Comparison of ENCODE assay signal across 35 cellular contexts in the genomic region with DNA sequence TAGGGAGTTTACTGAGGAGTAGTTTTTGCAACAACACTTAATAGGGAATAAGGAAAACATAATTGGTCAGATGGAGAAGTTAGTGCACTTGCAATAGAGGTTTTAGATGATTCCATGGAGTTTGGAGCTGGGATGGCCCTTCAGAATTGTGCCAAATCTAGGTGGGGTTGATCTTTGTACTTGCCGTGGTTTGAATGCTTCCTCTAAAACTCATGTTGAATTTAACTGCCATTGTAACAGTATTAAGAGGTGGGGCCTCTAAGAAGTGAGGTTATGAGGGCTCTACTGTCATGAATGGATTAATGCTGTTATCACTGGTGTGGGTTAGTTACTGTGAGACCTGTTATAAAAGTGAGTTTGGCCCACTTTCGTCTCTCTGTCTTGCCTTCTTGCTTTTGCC.
"Had no signal": no experiment of that assay in that cellular context is flagged by ENCODE, and none has a peak within 500 bp of the region (broad histone marks: within the 10 kb centered on the region; RNA-seq: fewer than 3 reads in every experiment).

No MANE protein-coding gene starts in this region.

- H3K27me3 ChIP-seq: adrenal gland, ascending aorta, body of pancreas, brain microvascular endothelial cell, breast epithelium, cardiac muscle cell had no signal

- DNase-seq: activated effector memory CD4-positive, alpha-beta T cell treated with anti-CD3 and anti-CD28 coated beads, Interleukin-2, amount 50 U/mL, for 16 hours; activated effector memory CD4-positive, alpha-beta T cell treated with Interleukin-2 at 50 U/mL for 16 hours; activated gamma-delta T cell; activated gamma-delta T cell treated with Interleukin-2 at 50 U/mL for 16 hours; activated naive CD4-positive, alpha-beta T cell; activated naive CD4-positive, alpha-beta T cell treated with anti-CD3 and anti-CD28 coated beads for 36 hours; activated naive CD4-positive, alpha-beta T cell treated with anti-CD3 and anti-CD28 coated beads, Interleukin-2, amount 10 ng/mL, durations not matched to agents 7 days and 5 days; activated naive CD4-positive, alpha-beta T cell treated with anti-CD3 and anti-CD28 coated beads, Interleukin-2, amount 50 U/mL, for 16 hours; activated naive CD4-positive, alpha-beta T cell treated with Interleukin-2 at 50 U/mL for 16 hours; activated naive CD8-positive, alpha-beta T cell treated with anti-CD3 and anti-CD28 coated beads for 36 hours; activated naive CD8-positive, alpha-beta T cell treated with anti-CD3 and anti-CD28 coated beads, Interleukin-2, amount 10 ng/mL, durations not matched to agents 7 days and 5 days; activated naive CD8-positive, alpha-beta T cell treated with anti-CD3 and anti-CD28 coated beads, Interleukin-2, amount 50 U/mL, for 24 hours; activated T-cell treated with anti-CD3 and anti-CD28 coated beads for 4 hours; activated T-cell treated with anti-CD3 and anti-CD28 coated beads, Interleukin-2, amount 50 U/mL, for 1 hour; activated T-cell treated with anti-CD3 and anti-CD28 coated beads, Interleukin-2, amount 50 U/mL, for 24 hours; activated T-cell treated with anti-CD3 and anti-CD28 coated beads, Interleukin-2, amount 50 U/mL, for 4 hours; activated T-cell treated with anti-CD3 and anti-CD28 coated beads, Interleukin-2, amount 50 U/mL, for 48 hours; activated T-cell treated with anti-CD3 and anti-CD28 coated beads, Interleukin-2, amount 50 U/mL, for 72 hours; adrenal gland; amniotic stem cell; amygdala; anterior cingulate cortex; aorta; body of pancreas; brain microvascular endothelial cell; caudate nucleus; central memory CD4-positive, alpha-beta T cell; cerebellar nuclear complex had no signal

- H3K9me3 ChIP-seq: adrenal gland, ascending aorta, body of pancreas, breast epithelium had no signal

- H3K4me3 ChIP-seq: adrenal gland, ascending aorta, body of pancreas, breast epithelium, cardiac muscle cell had no signal

- FAIRE-seq: astrocyte, bronchial epithelial cell had no signal

- H3K4me1 ChIP-seq: adrenal gland, ascending aorta, body of pancreas, breast epithelium had no signal

- H3K36me3 ChIP-seq: adrenal gland, ascending aorta, brain microvascular endothelial cell, breast epithelium, cardiac muscle cell had no signal

- H3K27ac ChIP-seq: adrenal gland, ascending aorta, body of pancreas, brain microvascular endothelial cell, breast epithelium, cardiac muscle cell had no signal

- ATAC-seq: activated naive CD4-positive, alpha-beta T cell treated with anti-CD3 and anti-CD28 coated beads, Interleukin-2, amount 50 U/mL, for 72 hours; activated naive CD8-positive, alpha-beta T cell treated with anti-CD3 and anti-CD28 coated beads, Interleukin-2, amount 50 U/mL, for 24 hours; activated T-cell treated with anti-CD3 and anti-CD28 coated beads, Interleukin-2, amount 50 U/mL, for 4 hours; activated T-cell treated with anti-CD3 and anti-CD28 coated beads, Interleukin-2, amount 50 U/mL, for 72 hours; activated T-helper 17 cell treated with anti-CD3 and anti-CD28 coated beads, Interleukin-2, amount 50 U/mL, for 72 hours; body of pancreas had no signal
